In the genomic region with DNA sequence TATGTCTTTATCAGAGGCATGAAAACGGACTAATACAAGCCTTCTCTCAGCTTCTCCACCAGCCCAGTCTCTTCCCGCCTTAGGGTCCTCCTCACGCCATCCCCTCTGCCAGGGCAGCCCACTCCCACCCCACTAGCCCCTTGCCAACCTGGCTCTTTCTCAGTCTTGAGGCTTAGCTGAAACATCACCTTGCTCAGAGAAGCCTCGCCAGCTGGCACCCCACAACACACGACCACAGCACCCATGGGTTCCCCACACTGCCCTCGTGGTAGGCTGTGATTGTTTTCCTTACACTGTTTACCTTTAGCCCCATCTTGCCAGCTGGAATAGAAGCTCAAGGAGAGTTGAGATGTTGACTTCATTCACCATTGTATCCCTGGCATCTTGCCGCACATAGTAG, we compare ENCODE assay signal across 23 cellular contexts. TPM values are rescaled to one million over a fixed set of nuclear protein-coding genes. Genes with fewer than 3 reads are reported as not detected.
DNase-seq lines count a peak whose midpoint lies in the region; ATAC-seq, FAIRE-seq and TF ChIP-seq lines count a peak whose summit lies in the region.
"Had no signal": no experiment of that assay in that cellular context is flagged by ENCODE, and none has a peak within 500 bp of the region (broad histone marks: within the 10 kb centered on the region; RNA-seq: fewer than 3 reads in every experiment).

No MANE protein-coding gene starts in this region.

- no peak overlapping the region for H3K9ac ChIP-seq in HepG2 (ENCODE audit: insufficient read depth, low read depth, low read length)
- H3K9ac ChIP-seq: BLaER1 treated with 17β-estradiol and CSF1 and Interleukin-3, amounts not matched to agents 10 nM and 100 nM had no signal

- ATAC-seq in HepG2 (no peak), right lobe of liver (no peak)

- H3K27ac ChIP-seq in HepG2 (ENCODE audit: extremely low read length, insufficient read depth, low read length) (no peak overlapping the region), right lobe of liver (no peak overlapping the region), ovary (no peak overlapping the region)
- H3K27ac ChIP-seq: BLaER1 treated with 17β-estradiol and CSF1 and Interleukin-3, amounts not matched to agents 10 nM and 100 nM; C4-2B had no signal

- H3K36me3 ChIP-seq in HepG2 (replicated peaks in 1 of 2; ENCODE audit: control insufficient read depth in 1 of 2, insufficient read depth in 2 of 2, low read length in 2 of 2) (peaks cover 1 to 39% of the 10 kb centered on the region in 2 experiments), right lobe of liver (peaks cover 0 to 16% (median 0%) of the 10 kb centered on the region in 4 donors), ovary (no peaks in the 10 kb centered on the region)
- H3K36me3 ChIP-seq: BLaER1 treated with 17β-estradiol and CSF1 and Interleukin-3, amounts not matched to agents 10 nM and 100 nM had no signal

- H3K27me3 ChIP-seq in HepG2 (ENCODE audit: control insufficient read depth in 1 of 2, insufficient read depth in 2 of 2, low read length in 2 of 2) (no peaks in the 10 kb centered on the region), right lobe of liver (no peaks in the 10 kb centered on the region), ovary (no peaks in the 10 kb centered on the region)
- H3K27me3 ChIP-seq: BE2C; BLaER1 treated with 17β-estradiol and CSF1 and Interleukin-3, amounts not matched to agents 10 nM and 100 nM had no signal

- H3K79me2 ChIP-seq in HepG2 (ENCODE audit: insufficient read depth, low read length) = no peaks in the 10 kb centered on the region

- in situ Hi-C loops in HepG2 (cut with HindIII; ENCODE audit: extremely low pct_ligation_motif_present, low pct_unique_long_range_greater_than_20kb) = loop anchor here (5.0 to 25.0 kb wide), 3 partner anchors 173 to 384 kb away; partner anchors contain the start of genes VTI1A and ZDHHC6

- H3K27me3 Mint-ChIP-seq in endothelial cell (ENCODE audit: unreplicated experiment) (peaks cover 10% of the 10 kb centered on the region), neural crest cell (ENCODE audit: low read depth) (peaks cover 3% of the 10 kb centered on the region)
- H3K27me3 Mint-ChIP-seq: CD4-positive, alpha-beta T cell had no signal

- CTCF ChIA-PET in HepG2 (lab: Yijun Ruan, JAX; ENCODE audit: low intra/inter-chr PET ratio, low total read pairs) = interaction anchor here (1.0 to 2.7 kb wide), 2 partner anchors 169 to 176 kb away, joined by 4 to 14 read pairs; no protein-coding TSS in a partner anchor

- H3K27ac Mint-ChIP-seq in endothelial cell (ENCODE audit: unreplicated experiment) (peak overlapping the region; percentile 45), neural crest cell (ENCODE audit: unreplicated experiment) (peak overlapping the region; percentile 53)
- H3K27ac Mint-ChIP-seq: CD4-positive, alpha-beta T cell; CD8-positive, alpha-beta T cell had no signal

- H3K4me3 Mint-ChIP-seq in endothelial cell (ENCODE audit: unreplicated experiment) (no peak overlapping the region), neural crest cell (no peak overlapping the region)
- H3K4me3 Mint-ChIP-seq: CD4-positive, alpha-beta T cell; CD8-positive, alpha-beta T cell had no signal

- H3K4me2 ChIP-seq in HepG2 (ENCODE audit: low read depth, low read length) = no peak overlapping the region
- H3K4me2 ChIP-seq: BLaER1 treated with 17β-estradiol and CSF1 and Interleukin-3, amounts not matched to agents 10 nM and 100 nM had no signal

- H3K4me3 ChIP-seq in HepG2 (replicated peaks in 1 of 3; ENCODE audit: insufficient read depth in 1 of 3, low read depth in 2 of 3, low read length in 3 of 3) = no peak overlapping the region
- H3K4me3 ChIP-seq in right lobe of liver = no peak overlapping the region
- no peak overlapping the region for H3K4me3 ChIP-seq in ovary
- H3K4me3 ChIP-seq: BLaER1 treated with 17β-estradiol and CSF1 and Interleukin-3, amounts not matched to agents 10 nM and 100 nM had no signal

- WGBS in HepG2 (ENCODE audit: low lambda C conversion rate) = 94% methylated on average over 7 of the region's 7 CpGs
- 47% methylated on average over 7 of the region's 7 CpGs for WGBS in right lobe of liver (ENCODE audit: insufficient coverage, low coverage, low lambda C conversion rate, missing lambda C conversion rate)
- 83 to 99% (median 89%) methylated on average over 7 of the region's 7 CpGs for WGBS in ovary, 3 donors

- BruUV-seq in HepG2 (replicated peaks; lab: Mats Ljungman, UMichigan) = no TSS peak

- no peak for TF ChIP-seq RAD21 in HepG2 (CRISPR knock-in tag; IDR thresholded peaks at IDR 0.05)

- H3K4me1 ChIP-seq in HepG2 (ENCODE audit: insufficient read depth, low read length) (no peaks in the 10 kb centered on the region), right lobe of liver (no peaks in the 10 kb centered on the region), ovary (ENCODE audit: insufficient read depth) (no peaks in the 10 kb centered on the region)
- H3K4me1 ChIP-seq: BE2C, Caco-2 had no signal

- intact Hi-C loops in HepG2 (cut with micrococcal nuclease; ENCODE audit: unreplicated experiment) (loop anchor here (5.0 kb wide), 1 partner anchor 382 kb away; no protein-coding TSS in a partner anchor), right lobe of liver (cut with DNase I) (loop anchor here in 1 of 2 donors (10.0 kb wide), 1 partner anchor 176 kb away; no protein-coding TSS in a partner anchor), ovary (cut with DNase I) (no loop called here)

- peaks cover 2% of the 10 kb centered on the region for H3K4me1 Mint-ChIP-seq in endothelial cell (ENCODE audit: unreplicated experiment)
- H3K4me1 Mint-ChIP-seq in neural crest cell = no peaks in the 10 kb centered on the region

- H3K9me3 Mint-ChIP-seq in endothelial cell (ENCODE audit: unreplicated experiment) = no peaks in the 10 kb centered on the region
- H3K9me3 Mint-ChIP-seq in neural crest cell = no peaks in the 10 kb centered on the region
- H3K9me3 Mint-ChIP-seq: CD4-positive, alpha-beta T cell; CD8-positive, alpha-beta T cell had no signal

- H3K36me3 Mint-ChIP-seq in endothelial cell (ENCODE audit: low read depth, unreplicated experiment) (peaks cover 4% of the 10 kb centered on the region), neural crest cell (ENCODE audit: low read depth) (no peaks in the 10 kb centered on the region)
- H3K36me3 Mint-ChIP-seq: CD8-positive, alpha-beta T cell had no signal

- FAIRE-seq in HepG2 (lab: Jason Lieb, UNC) = no peak
- FAIRE-seq: A204.1, D721Med, G401.6, GM12891, GM19239 had no signal

- TF ChIP-seq POLR2A in HepG2 (IDR thresholded peaks at IDR 0.05; ENCODE audit: insufficient read depth in 1 of 2, low read depth in 2 of 2, low read length in 2 of 2) = no peak
- TF ChIP-seq POLR2A in right lobe of liver (IDR thresholded peaks at IDR 0.05) = no peak
- TF ChIP-seq POLR2A in ovary (IDR thresholded peaks at IDR 0.05) = no peak

- TF ChIP-seq EP300 in HepG2 (IDR thresholded peaks at IDR 0.05; ENCODE audit: low read depth in 2 of 2, low read length in 2 of 2) = no peak
- no peak for TF ChIP-seq EP300 in HepG2 (CRISPR knock-in tag; IDR thresholded peaks at IDR 0.05; ENCODE audit: borderline replicate concordance)
- TF ChIP-seq EP300 in ovary (IDR thresholded peaks at IDR 0.05) = no peak

- POLR2A ChIA-PET in HepG2 (lab: Yijun Ruan, JAX) = no interaction called here

- H3K9me3 ChIP-seq in HepG2 (ENCODE audit: low read length) (no peaks in the 10 kb centered on the region), right lobe of liver (no peaks in the 10 kb centered on the region), ovary (no peaks in the 10 kb centered on the region)
- H3K9me3 ChIP-seq: BE2C; BLaER1 treated with 17β-estradiol and CSF1 and Interleukin-3, amounts not matched to agents 10 nM and 100 nM; Caco-2 had no signal

- TF ChIP-seq CTCF in HepG2 (CRISPR knock-in tag; IDR thresholded peaks at IDR 0.05) = no peak
- TF ChIP-seq CTCF in right lobe of liver (IDR thresholded peaks at IDR 0.05) = no peak
- TF ChIP-seq CTCF in endothelial cell (IDR thresholded peaks at IDR 0.05; ENCODE audit: unreplicated experiment) = no peak
- no peak for TF ChIP-seq CTCF in neural crest cell (conservative IDR thresholded peaks at IDR 0.05)
- no peak for TF ChIP-seq CTCF in ovary (IDR thresholded peaks at IDR 0.05)

- no peak overlapping the region for H2AFZ ChIP-seq in HepG2 (ENCODE audit: low read length)

- no peaks in the 10 kb centered on the region for H4K20me1 ChIP-seq in HepG2 (ENCODE audit: insufficient read depth, low read length)
- H4K20me1 ChIP-seq: BLaER1 treated with 17β-estradiol and CSF1 and Interleukin-3, amounts not matched to agents 10 nM and 100 nM had no signal

- DNase-seq in HepG2 (ENCODE audit: low spot score) (no peak), right lobe of liver (no peak), endothelial cell (ENCODE audit: low spot score) (no peak), neural crest cell (ENCODE audit: low read depth, low spot score) (no peak), germinal center (ENCODE audit: low spot score) (no peak), RKO (ENCODE audit: low spot score) (no peak), ovary (no peak)
- DNase-seq: 8988T; ACHN; BE2C; Caco-2; Calu3; CD4-positive, alpha-beta T cell; CD8-positive, alpha-beta T cell; DMS79 treated with DMSO at 0.1 percent for 48 hours; GF-D8 had no signal

RNA-seq across cellular contexts. Expression of gene GPAM, which starts 44.4 kb away (rescaled TPM):
- 130 and 140 TPM in 2 replicates for total RNA-seq in HepG2 (2016; rRNA removed; fragmentation: Illumina TruSeq; extraction: Trizol)
- total RNA-seq in HepG2 (2016; cell fraction: cytosol; rRNA removed; fragmentation: Illumina TruSeq; extraction: Trizol; ENCODE audit: low read depth) = 19.1 and 21.3 TPM in 2 replicates
- 132 and 135 TPM in 2 replicates for total RNA-seq in HepG2 (2016; cell fraction: insoluble cytoplasmic fraction; rRNA removed; fragmentation: Illumina TruSeq; extraction: Trizol)
- 47.4 and 55.1 TPM in 2 replicates for total RNA-seq in HepG2 (2016; cell fraction: membrane; rRNA removed; fragmentation: Illumina TruSeq; extraction: Trizol)
- 251 and 257 TPM in 2 replicates for total RNA-seq in HepG2 (2016; cell fraction: nucleus; rRNA removed; fragmentation: Illumina TruSeq; extraction: Trizol)
- 36.8 and 43.0 TPM in 2 replicates for polyA plus RNA-seq in HepG2 (2011; rRNA removed)
- polyA plus RNA-seq in HepG2 (2011; cell fraction: cytosol; rRNA removed) = 14.4 and 28.4 TPM in 2 replicates
- 39.1 and 57.9 TPM in 2 replicates for polyA plus RNA-seq in HepG2 (2011; cell fraction: nucleus; rRNA removed)
- polyA plus RNA-seq in HepG2 (2012) = 53.4 and 86.4 TPM in 2 replicates
- 5.1 and 5.7 TPM in 2 replicates for polyA plus RNA-seq in HepG2 (2016; cell fraction: cytosol; fragmentation: Illumina TruSeq; extraction: Trizol; ENCODE audit: low read depth)
- 57.8 and 65.3 TPM in 2 replicates for polyA plus RNA-seq in HepG2 (2016; cell fraction: insoluble cytoplasmic fraction; fragmentation: Illumina TruSeq; extraction: Trizol; ENCODE audit: low read depth)
- 14.2 and 17.2 TPM in 2 replicates for polyA plus RNA-seq in HepG2 (2016; cell fraction: membrane; fragmentation: Illumina TruSeq; extraction: Trizol; ENCODE audit: low read depth)
- 165 and 177 TPM in 2 replicates for polyA plus RNA-seq in HepG2 (2016; cell fraction: nucleus; fragmentation: Illumina TruSeq; extraction: Trizol; ENCODE audit: insufficient read depth, low read depth)
- 18.6 and 65.9 TPM in 2 replicates for polyA minus RNA-seq in HepG2 (2011; rRNA and poly(A)+ RNA removed; ENCODE audit: low replicate concordance)
- polyA minus RNA-seq in HepG2 (2011; cell fraction: cytosol; rRNA and poly(A)+ RNA removed) = 23.7 and 35.7 TPM in 2 replicates
- 174 and 229 TPM in 2 replicates for polyA minus RNA-seq in HepG2 (2011; cell fraction: nucleus; rRNA and poly(A)+ RNA removed)
- 100 to 1,000 TPM in 2 of 6 experiments, 10 to 100 TPM in 4; 78.8 to 340 (median 90.3) TPM for total RNA-seq in right lobe of liver
- total RNA-seq in endothelial cell (ENCODE audit: unreplicated experiment) = 11.5 TPM
- 16.5 and 21.2 TPM in 2 replicates for total RNA-seq in neural crest cell
- total RNA-seq in ovary = 10 to 100 TPM in 3 of 7 donors, 1 to 10 TPM in 4; 4.5 to 15.8 (median 8.7) TPM
- polyA plus RNA-seq in ovary = 10 to 100 TPM in 1 of 2 donors, 1 to 10 TPM in 1; 3.3 to 22.1 TPM
